ENCODE assay signal across 19 cellular contexts in the genomic region with DNA sequence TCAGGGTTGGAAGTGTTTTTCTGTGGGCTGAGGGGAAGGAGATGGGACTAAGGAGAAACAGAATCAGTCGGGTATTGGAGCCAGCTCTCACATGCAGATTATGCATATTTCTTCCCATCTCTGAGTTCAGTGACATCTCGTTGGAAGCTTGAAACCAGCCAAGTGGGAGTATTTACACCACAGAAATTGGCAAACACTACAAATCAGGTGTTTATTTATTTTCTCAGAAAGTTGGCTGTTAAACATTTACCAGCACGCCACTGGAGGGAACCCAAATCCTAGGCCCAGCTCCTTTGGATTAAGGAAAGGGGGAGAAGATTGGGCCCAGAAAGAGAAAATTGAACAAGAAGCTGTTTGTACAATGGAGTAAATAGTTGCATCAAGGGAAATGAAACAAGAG.
DNase-seq lines count a peak whose midpoint lies in the region; ATAC-seq and TF ChIP-seq lines count a peak whose summit lies in the region.
"Had no signal": no experiment of that assay in that cellular context is flagged by ENCODE, and none has a peak within 500 bp of the region (broad histone marks: within the 10 kb centered on the region; RNA-seq: fewer than 3 reads in every experiment).

No MANE protein-coding gene starts in this region.

- no peak overlapping the region for H3K4me3 Mint-ChIP-seq in activated CD4-positive, alpha-beta memory T cell treated with anti-CD3 and anti-CD28 coated beads for 36 hours
- H3K4me3 Mint-ChIP-seq: CD14-positive monocyte; CD4-positive, alpha-beta memory T cell; H9 had no signal

- no peaks in the 10 kb centered on the region for H3K4me1 Mint-ChIP-seq in activated CD4-positive, alpha-beta memory T cell treated with anti-CD3 and anti-CD28 coated beads for 36 hours (ENCODE audit: low read depth)
- H3K4me1 Mint-ChIP-seq: CD4-positive, alpha-beta memory T cell had no signal

- peak; percentile 42 for DNase-seq in DMS53 (lab: John Stamatoyannopoulos, UW)
- no peak for DNase-seq in DMS53 treated with DMSO at 0.1 percent for 48 hours (lab: John Stamatoyannopoulos, UW; ENCODE audit: unreplicated experiment)
- no peak for DNase-seq in RWPE1 (ENCODE audit: low spot score)
- no peak for DNase-seq in epithelial cell of prostate (ENCODE audit: low read depth, low spot score)
- DNase-seq in upper lobe of right lung = peak; percentile 1
- no peak for DNase-seq in activated CD4-positive, alpha-beta memory T cell treated with anti-CD3 and anti-CD28 coated beads for 36 hours
- no peak for DNase-seq in C1 segment of cervical spinal cord (lab: John Stamatoyannopoulos, UW)
- DNase-seq: AML-193; CD4-positive, alpha-beta memory T cell; DMS153; DND-41; EL; H9 had no signal

- H3K27ac Mint-ChIP-seq in activated CD4-positive, alpha-beta memory T cell treated with anti-CD3 and anti-CD28 coated beads for 36 hours = no peak overlapping the region
- H3K27ac Mint-ChIP-seq: CD14-positive monocyte; CD4-positive, alpha-beta memory T cell; H9 had no signal

- peaks cover 3% of the 10 kb centered on the region for H3K27me3 Mint-ChIP-seq in activated CD4-positive, alpha-beta memory T cell treated with anti-CD3 and anti-CD28 coated beads for 36 hours

- H3K27me3 ChIP-seq in upper lobe of right lung = no peaks in the 10 kb centered on the region

- no peaks in the 10 kb centered on the region for H3K9me3 ChIP-seq in upper lobe of right lung
- H3K9me3 ChIP-seq: A549 had no signal

- CTCF ChIA-PET in RWPE1 (lab: Yijun Ruan, JAX) = interaction anchor here (0.6 to 0.7 kb wide), 2 partner anchors 194 to 230 kb away, joined by 3 to 4 read pairs; no protein-coding TSS in a partner anchor
- CTCF ChIA-PET in activated CD4-positive, alpha-beta memory T cell treated with anti-CD3 and anti-CD28 coated beads for 36 hours (lab: Charles Lee) = no interaction called here

- no peak for ATAC-seq in upper lobe of right lung
- no peak for ATAC-seq in GM21619 (IDR thresholded peaks at IDR 0.05; ENCODE audit: unreplicated experiment)
- ATAC-seq: A549, GM12878 had no signal

- H3K9me3 Mint-ChIP-seq in activated CD4-positive, alpha-beta memory T cell treated with anti-CD3 and anti-CD28 coated beads for 36 hours = no peaks in the 10 kb centered on the region

- no peak for TF ChIP-seq CTCF in RWPE1 (conservative IDR thresholded peaks at IDR 0.05; ENCODE audit: low read depth)
- no peak for TF ChIP-seq CTCF in upper lobe of right lung (IDR thresholded peaks at IDR 0.05)

- H3K27ac ChIP-seq in RWPE1 (peak overlapping the region; percentile 5; the same call in 1 of the 2 replicates), epithelial cell of prostate (peak overlapping the region; percentile 59), upper lobe of right lung (no peak overlapping the region)
- H3K27ac ChIP-seq: 22Rv1, A549, HL-60 had no signal

- no peaks in the 10 kb centered on the region for H3K36me3 ChIP-seq in upper lobe of right lung

- peaks cover 6% of the 10 kb centered on the region for H3K4me1 ChIP-seq in upper lobe of right lung

- intact Hi-C loops in upper lobe of right lung (cut with DNase I) = no loop called here
- intact Hi-C loops in activated CD4-positive, alpha-beta memory T cell treated with anti-CD3 and anti-CD28 coated beads for 36 hours (cut with micrococcal nuclease) = no loop called here

- H3K36me3 Mint-ChIP-seq in activated CD4-positive, alpha-beta memory T cell treated with anti-CD3 and anti-CD28 coated beads for 36 hours = no peaks in the 10 kb centered on the region
- H3K36me3 Mint-ChIP-seq: CD14-positive monocyte; CD4-positive, alpha-beta memory T cell had no signal

- H3K4me3 ChIP-seq in upper lobe of right lung = no peak overlapping the region
- H3K4me3 ChIP-seq: A549, GM12878 had no signal

- POLR2A ChIA-PET in RWPE1 (lab: Yijun Ruan, JAX; ENCODE audit: low non-redundant PET) = no interaction called here
- POLR2A ChIA-PET in activated CD4-positive, alpha-beta memory T cell treated with anti-CD3 and anti-CD28 coated beads for 36 hours (lab: Charles Lee) = no interaction called here

Comparison
In these comparisons a context has a peak if more than half of its experiments do, and no peak if none do; other contexts are left out.
1. DNase-seq: peak in DMS53 (single experiment) and upper lobe of right lung (single experiment); none in DMS53 treated with DMSO at 0.1 percent for 48 hours (single experiment), RWPE1 (single experiment), epithelial cell of prostate (single experiment), activated CD4-positive, alpha-beta memory T cell treated with anti-CD3 and anti-CD28 coated beads for 36 hours (single experiment) and C1 segment of cervical spinal cord (0 of 14).